15 cellular contexts compared by ENCODE assay signal in the genomic region with DNA sequence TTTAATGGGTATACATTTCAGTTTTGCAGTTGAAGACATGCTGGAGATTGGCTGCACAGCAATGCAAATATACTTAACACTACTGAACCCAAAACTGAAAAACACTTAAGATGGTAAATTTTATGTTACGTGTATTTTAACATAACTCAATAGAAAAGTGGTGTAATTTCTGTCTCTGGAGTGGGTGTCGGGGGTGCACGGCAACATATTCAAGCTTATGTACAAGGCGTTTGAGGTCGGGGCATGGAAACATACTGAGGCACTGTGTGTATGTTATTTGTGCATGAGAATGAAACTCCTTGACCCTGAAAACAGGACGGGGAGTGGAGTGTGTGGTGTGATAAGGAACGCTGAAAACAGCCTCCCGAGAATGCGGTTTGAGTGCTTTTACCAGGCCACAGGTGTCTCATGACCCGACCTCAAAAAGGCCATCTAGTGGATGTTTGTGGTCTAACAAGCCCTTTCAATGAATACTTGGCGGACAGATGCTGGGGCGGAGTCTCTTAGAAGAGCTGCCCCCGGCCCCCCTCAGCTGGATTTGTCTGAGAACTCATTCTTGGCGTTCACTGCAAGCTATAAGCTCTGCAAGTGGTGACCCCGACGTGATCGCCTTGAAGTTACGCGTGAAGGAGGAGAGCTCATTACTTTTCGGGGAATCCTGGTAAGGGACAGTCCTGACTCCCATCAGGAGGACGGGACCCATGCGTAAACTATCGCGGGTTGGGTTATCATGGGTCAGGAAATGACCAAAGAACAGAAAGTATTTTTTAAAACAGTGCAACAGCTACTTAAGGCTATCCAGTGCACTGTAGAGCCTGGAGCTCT. TPM values are rescaled to one million over a fixed set of nuclear protein-coding genes. Genes with fewer than 3 reads are reported as not detected.
DNase-seq lines count a peak whose midpoint lies in the region; ATAC-seq and TF ChIP-seq lines count a peak whose summit lies in the region.
"Not testable (repeated sequence)": the region's sequence is repeated elsewhere in the genome, so short reads cannot be mapped to it uniquely, and the experiment has no call there.
"Had no signal": no experiment of that assay in that cellular context is flagged by ENCODE, and none has a peak within 500 bp of the region (broad histone marks: within the 10 kb centered on the region; RNA-seq: fewer than 3 reads in every experiment).

No MANE protein-coding gene starts in this region.

- not testable (repeated sequence) for TF ChIP-seq EP300 in gastroesophageal sphincter (IDR thresholded peaks at IDR 0.05)

- H3K9me3 Mint-ChIP-seq in CD4-positive, CD25-positive, alpha-beta regulatory T cell; WTC11; naive thymus-derived CD4-positive, alpha-beta T cell: not testable (repeated sequence)

- not testable (repeated sequence) for H3K36me3 Mint-ChIP-seq in CD4-positive, CD25-positive, alpha-beta regulatory T cell; WTC11; naive thymus-derived CD4-positive, alpha-beta T cell

- not testable (repeated sequence) for H3K27ac Mint-ChIP-seq in CD4-positive, CD25-positive, alpha-beta regulatory T cell; WTC11; naive thymus-derived CD4-positive, alpha-beta T cell

- H3K4me3 Mint-ChIP-seq in CD4-positive, CD25-positive, alpha-beta regulatory T cell; WTC11; naive thymus-derived CD4-positive, alpha-beta T cell: not testable (repeated sequence)

- CTCF ChIA-PET in WTC11 (lab: Charles Lee); naive thymus-derived CD4-positive, alpha-beta T cell (lab: Charles Lee): not testable (repeated sequence)

- H3K4me1 ChIP-seq in CD4-positive, CD25-positive, alpha-beta regulatory T cell (ENCODE audit: control insufficient read depth, insufficient read depth, low read length, poor library complexity, severe bottlenecking); gastroesophageal sphincter; naive thymus-derived CD4-positive, alpha-beta T cell (ENCODE audit: control insufficient read depth in 2 of 2, insufficient read depth in 2 of 2, low read length in 2 of 2): not testable (repeated sequence)

- H3K4me3 ChIP-seq in CD4-positive, CD25-positive, alpha-beta regulatory T cell (ENCODE audit: low read depth, low read length); gastroesophageal sphincter; naive thymus-derived CD4-positive, alpha-beta T cell (ENCODE audit: low read length): not testable (repeated sequence)

- ATAC-seq in CD4-positive, CD25-positive, alpha-beta regulatory T cell (ENCODE audit: low read depth in 2 of 2), result peak; percentile 55 to 59
- peak; percentile 72 for ATAC-seq in GM19025 (IDR thresholded peaks at IDR 0.05; ENCODE audit: low read depth, unreplicated experiment)
- peak; percentile 59 for ATAC-seq in GM21576 (IDR thresholded peaks at IDR 0.05; ENCODE audit: unreplicated experiment)
- ATAC-seq in HG02798 (IDR thresholded peaks at IDR 0.05; ENCODE audit: poor library complexity, unreplicated experiment), result peak; percentile 70
- ATAC-seq in HG03280 (IDR thresholded peaks at IDR 0.05; ENCODE audit: unreplicated experiment), result peak; percentile 81
- ATAC-seq in WTC11, result peak; percentile 75
- peak; percentile 60 for ATAC-seq in gastroesophageal sphincter
- peak; percentile 68 for ATAC-seq in naive thymus-derived CD4-positive, alpha-beta T cell

- not testable (repeated sequence) for H3K27ac ChIP-seq in CD4-positive, CD25-positive, alpha-beta regulatory T cell (ENCODE audit: insufficient read depth, low read length, poor library complexity, severe bottlenecking); gastroesophageal sphincter; naive thymus-derived CD4-positive, alpha-beta T cell (ENCODE audit: low read depth, low read length)

- H3K9me3 ChIP-seq in CD4-positive, CD25-positive, alpha-beta regulatory T cell (ENCODE audit: control insufficient read depth in 2 of 2, low read length in 2 of 2); gastroesophageal sphincter; naive thymus-derived CD4-positive, alpha-beta T cell (ENCODE audit: control insufficient read depth in 2 of 3, low read length in 3 of 3): not testable (repeated sequence)

- H3K27me3 Mint-ChIP-seq in CD4-positive, CD25-positive, alpha-beta regulatory T cell; WTC11 (ENCODE audit: low read depth); naive thymus-derived CD4-positive, alpha-beta T cell: not testable (repeated sequence)

- not testable (repeated sequence) for H3K36me3 ChIP-seq in CD4-positive, CD25-positive, alpha-beta regulatory T cell (ENCODE audit: control insufficient read depth, insufficient read depth, low read length); gastroesophageal sphincter; naive thymus-derived CD4-positive, alpha-beta T cell (ENCODE audit: control insufficient read depth in 2 of 3, insufficient read depth in 3 of 3, low read length in 3 of 3)

- TF ChIP-seq CTCF in WTC11 (IDR thresholded peaks at IDR 0.05); gastroesophageal sphincter (IDR thresholded peaks at IDR 0.05): not testable (repeated sequence)

- intact Hi-C loops in naive thymus-derived CD4-positive, alpha-beta T cell (cut with micrococcal nuclease), result not testable (repeated sequence)

- TF ChIP-seq POLR2A in gastroesophageal sphincter (IDR thresholded peaks at IDR 0.05), result not testable (repeated sequence)

- POLR2A ChIA-PET in WTC11 (lab: Charles Lee); naive thymus-derived CD4-positive, alpha-beta T cell (lab: Charles Lee): not testable (repeated sequence)

- not testable (repeated sequence) for H3K4me1 Mint-ChIP-seq in CD4-positive, CD25-positive, alpha-beta regulatory T cell; WTC11; naive thymus-derived CD4-positive, alpha-beta T cell

- no CpG with 5 or more reads among the region's 24 CpGs for WGBS in gastroesophageal sphincter (ENCODE audit: low coverage in 1 of 2), 2 donors

- H3K27me3 ChIP-seq in CD4-positive, CD25-positive, alpha-beta regulatory T cell (ENCODE audit: control insufficient read depth, insufficient read depth, low read length); gastroesophageal sphincter; naive thymus-derived CD4-positive, alpha-beta T cell (ENCODE audit: control insufficient read depth in 2 of 2, insufficient read depth in 2 of 2, low read length in 2 of 2): not testable (repeated sequence)

- not testable (repeated sequence) for DNase-seq in CD4-positive, CD25-positive, alpha-beta regulatory T cell; WTC11 (ENCODE audit: low spot score); naive thymus-derived CD4-positive, alpha-beta T cell

RNA-seq across cellular contexts. Expression of a gene that starts 21.2 kb away (rescaled TPM):
- not detected for total RNA-seq in CD4-positive, CD25-positive, alpha-beta regulatory T cell
- polyA plus RNA-seq in CD4-positive, CD25-positive, alpha-beta regulatory T cell, result not detected
- total RNA-seq in WTC11 (2021) (not detected in 3 replicates), gastroesophageal sphincter (not detected)
- not detected for total RNA-seq in naive thymus-derived CD4-positive, alpha-beta T cell
- not detected for polyA plus RNA-seq in naive thymus-derived CD4-positive, alpha-beta T cell
- total RNA-seq: A172, esophagus squamous epithelium, Peyer's patch, psoas muscle, urinary bladder had no signal
- polyA plus RNA-seq: BJ, psoas muscle, small intestine, urinary bladder had no signal
